In genomic region chr1:205227584-205228006, GRCh38 we compare ENCODE assay signal across 8 cellular contexts. TPM values are rescaled to one million over a fixed set of nuclear protein-coding genes. Genes with fewer than 3 reads are reported as not detected.
DNase-seq lines count a peak whose midpoint lies in the region; ATAC-seq, FAIRE-seq and TF ChIP-seq lines count a peak whose summit lies in the region.

A gene with protein sequence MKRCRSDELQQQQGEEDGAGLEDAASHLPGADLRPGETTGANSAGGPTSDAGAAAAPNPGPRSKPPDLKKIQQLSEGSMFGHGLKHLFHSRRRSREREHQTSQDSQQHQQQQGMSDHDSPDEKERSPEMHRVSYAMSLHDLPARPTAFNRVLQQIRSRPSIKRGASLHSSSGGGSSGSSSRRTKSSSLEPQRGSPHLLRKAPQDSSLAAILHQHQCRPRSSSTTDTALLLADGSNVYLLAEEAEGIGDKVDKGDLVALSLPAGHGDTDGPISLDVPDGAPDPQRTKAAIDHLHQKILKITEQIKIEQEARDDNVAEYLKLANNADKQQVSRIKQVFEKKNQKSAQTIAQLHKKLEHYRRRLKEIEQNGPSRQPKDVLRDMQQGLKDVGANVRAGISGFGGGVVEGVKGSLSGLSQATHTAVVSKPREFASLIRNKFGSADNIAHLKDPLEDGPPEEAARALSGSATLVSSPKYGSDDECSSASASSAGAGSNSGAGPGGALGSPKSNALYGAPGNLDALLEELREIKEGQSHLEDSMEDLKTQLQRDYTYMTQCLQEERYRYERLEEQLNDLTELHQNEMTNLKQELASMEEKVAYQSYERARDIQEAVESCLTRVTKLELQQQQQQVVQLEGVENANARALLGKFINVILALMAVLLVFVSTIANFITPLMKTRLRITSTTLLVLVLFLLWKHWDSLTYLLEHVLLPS (plus strand): TSS chr1:205227946. CDS start chr1:205228565, 619 bp downstream.

- no peaks in the 10 kb centered on the region for H3K36me3 ChIP-seq in tibial nerve

- TF ChIP-seq CTCF in D721Med (IDR thresholded peaks at IDR 0.05; ENCODE audit: insufficient read depth, missing control alignments) = no peak
- TF ChIP-seq CTCF in HFF-Myc (IDR thresholded peaks at IDR 0.05; ENCODE audit: low read depth, low read length, missing control alignments) = no peak
- TF ChIP-seq CTCF in tibial nerve (IDR thresholded peaks at IDR 0.05) = peak in 1 of 5 experiments; percentile 9

- DNase-seq in D721Med (ENCODE audit: insufficient read length, low spot score) (peak; percentile 96), HFF-Myc (ENCODE audit: extremely low read depth, low read depth) (peak; percentile 70), NCI-H1694 treated with DMSO at 0.1 percent for 48 hours (lab: John Stamatoyannopoulos, UW) (peak; percentile 94), T-helper 17 cell (peak; percentile 55 to 61 (median 59)), amniotic stem cell (lab: John Stamatoyannopoulos, UW) (peak; percentile 67), left cardiac atrium (peak; percentile 90), pons (ENCODE audit: low spot score) (peak; percentile 92), tibial nerve (ENCODE audit: low spot score in 2 of 2) (peak; percentile 73 to 76)

- WGBS in tibial nerve, 2 donors = 0 to 2% methylated on average over 11 to 27 of the region's 43 CpGs

- peak within 1 kb of the TSS; percentile 79 for H3K27ac Mint-ChIP-seq in T-helper 17 cell

- no peak for FAIRE-seq in D721Med (lab: Jason Lieb, UNC)

- H3K36me3 Mint-ChIP-seq in T-helper 17 cell (ENCODE audit: low read depth) = no peaks in the 10 kb centered on the region

- peak in 1 of 2 donors; percentile 53 for TF ChIP-seq POLR2A in tibial nerve (IDR thresholded peaks at IDR 0.05)

- no peaks in the 10 kb centered on the region for H3K9me3 ChIP-seq in T-helper 17 cell (ENCODE audit: control insufficient read depth, low read length, poor library complexity, severe bottlenecking)
- H3K9me3 ChIP-seq in tibial nerve = no peaks in the 10 kb centered on the region

- peak; percentile 75 for ATAC-seq in T-helper 17 cell
- peak; percentile 94 to 96 for ATAC-seq in left cardiac atrium

- peaks cover 24% of the 10 kb centered on the region for H3K4me1 Mint-ChIP-seq in T-helper 17 cell

- peak in 1 of 2 donors; percentile 61 for TF ChIP-seq EP300 in tibial nerve (IDR thresholded peaks at IDR 0.05)

- intact Hi-C loops in left cardiac atrium (cut with DNase I) = no loop called here

- peaks cover 0 to 37% (median 10%) of the 10 kb centered on the region in 4 donors for H3K4me1 ChIP-seq in tibial nerve

- H3K4me3 Mint-ChIP-seq in T-helper 17 cell = peak within 1 kb of the TSS; percentile 96

- H3K4me3 ChIP-seq in HFF-Myc (replicated peaks; ENCODE audit: low read depth, low read length) (peak within 1 kb of the TSS; percentile 48), tibial nerve (peak within 1 kb of the TSS; percentile 47 to 74 (median 49))

- H3K27ac ChIP-seq in tibial nerve = peak within 1 kb of the TSS in 3 of 4 donors; percentile 29 to 66 (median 53)

- peaks cover 18% of the 10 kb centered on the region for H3K27me3 Mint-ChIP-seq in T-helper 17 cell

- H3K27me3 ChIP-seq in tibial nerve = no peaks in the 10 kb centered on the region

RNA-seq across cellular contexts. Expression of the gene that starts here (rescaled TPM):
- total RNA-seq in T-helper 17 cell = 10 to 100 TPM in 1 of 2 donors, under 1 TPM in 1; 0.65 to 10.2 TPM
- total RNA-seq in left cardiac atrium = 10 to 100 TPM in 1 of 2 donors, 1 to 10 TPM in 1; 7.3 to 11.9 TPM
- 1 to 10 TPM; 2.4 to 4.8 (median 2.7) TPM for total RNA-seq in tibial nerve

Comparison
In these comparisons a context has a peak if more than half of its experiments do, and no peak if none do; other contexts are left out.
1. Peak in every context shown above with its lines: DNase-seq, ATAC-seq, H3K4me3 ChIP-seq and H3K27ac ChIP-seq.